21 cellular contexts compared by ENCODE assay signal in genomic region chr20:54139188-54139587, GRCh38. TPM values are rescaled to one million over a fixed set of nuclear protein-coding genes. Genes with fewer than 3 reads are reported as not detected.
A peak's percentile ranks its signal among the peaks of the same experiment; 100 is the strongest.
DNase-seq lines count a peak whose midpoint lies in the region; ATAC-seq and TF ChIP-seq lines count a peak whose summit lies in the region.
"Had no signal": no experiment of that assay in that cellular context is flagged by ENCODE, and none has a peak within 500 bp of the region (broad histone marks: within the 10 kb centered on the region; RNA-seq: fewer than 3 reads in every experiment).

No MANE protein-coding gene starts in this region.

- CTCF ChIA-PET in Calu3 (lab: Charles Lee) = interaction anchor here (0.9 to 2.0 kb wide), 2 partner anchors 10 to 16 kb away, joined by 3 to 6 read pairs; no protein-coding TSS in a partner anchor

- no peak for ATAC-seq in GM21367 (IDR thresholded peaks at IDR 0.05; ENCODE audit: unreplicated experiment)
- ATAC-seq in HG03025 (IDR thresholded peaks at IDR 0.05; ENCODE audit: low FRiP score, unreplicated experiment) = no peak
- ATAC-seq: Right ventricle myocardium inferior, T-helper 17 cell had no signal

- intact Hi-C loops in Calu3 (cut with micrococcal nuclease; ENCODE audit: unreplicated experiment) = no loop called here

- H3K27ac Mint-ChIP-seq in Calu3 (ENCODE audit: unreplicated experiment) = peak overlapping the region; percentile 88
- H3K27ac Mint-ChIP-seq: B cell; CD4-positive, CD25-positive, alpha-beta regulatory T cell; IgD-negative memory B cell; T-helper 17 cell had no signal

- no peak overlapping the region for H3K4me3 Mint-ChIP-seq in Calu3 (ENCODE audit: low read depth, unreplicated experiment)
- H3K4me3 Mint-ChIP-seq: B cell; CD4-positive, CD25-positive, alpha-beta regulatory T cell; T-helper 17 cell had no signal

- no peak for DNase-seq in Calu3
- peak; percentile 6 for DNase-seq in HCEC 1CT
- DNase-seq in SW480 (ENCODE audit: low spot score) = peak; percentile 47
- DNase-seq in glomerular visceral epithelial cell (ENCODE audit: extremely low spot score) = peak; percentile 11
- DNase-seq in pons (ENCODE audit: low spot score) = no peak
- no peak for DNase-seq in stimulated activated CD4-positive, alpha-beta T cell treated with anti-CD3 and anti-CD28 coated beads, Interleukin-4, amount 100 ng/mL, for 4 hours
- DNase-seq: Caco-2; CD4-positive, CD25-positive, alpha-beta regulatory T cell; DMS79 treated with DMSO at 0.1 percent for 48 hours; NCI-H1436; NCI-H2029 treated with DMSO at 0.1 percent for 48 hours; NCI-H2171 treated with DMSO at 0.1 percent for 48 hours; NCI-H510A; NCI-H774; T-helper 17 cell had no signal

- TF ChIP-seq CTCF in Calu3 (IDR thresholded peaks at IDR 0.05; ENCODE audit: unreplicated experiment) = no peak

- H3K9me3 Mint-ChIP-seq in Calu3 (ENCODE audit: low read depth, unreplicated experiment) = no peaks in the 10 kb centered on the region

- H3K27me3 Mint-ChIP-seq in Calu3 (ENCODE audit: unreplicated experiment) = no peaks in the 10 kb centered on the region
- H3K27me3 Mint-ChIP-seq: CD4-positive, CD25-positive, alpha-beta regulatory T cell; IgD-negative memory B cell had no signal

- H3K4me1 Mint-ChIP-seq in Calu3 (ENCODE audit: low read depth, unreplicated experiment) = peaks cover 11% of the 10 kb centered on the region
- H3K4me1 Mint-ChIP-seq: B cell; CD4-positive, CD25-positive, alpha-beta regulatory T cell; IgD-negative memory B cell; T-helper 17 cell had no signal

- H3K36me3 Mint-ChIP-seq in Calu3 (ENCODE audit: insufficient read depth, unreplicated experiment) = peaks cover 12% of the 10 kb centered on the region
- H3K36me3 Mint-ChIP-seq: CD4-positive, CD25-positive, alpha-beta regulatory T cell; IgD-negative memory B cell had no signal

- BruUV-seq in Calu3 (replicated peaks; lab: Mats Ljungman, UMichigan) = no TSS peak

RNA-seq across cellular contexts. Expression of gene CYP24A1, which starts 34.6 kb away (rescaled TPM):
- total RNA-seq in Calu3 (2022) = 393 and 665 TPM in 2 replicates
- total RNA-seq: B cell, LHCN-M2, Right ventricle myocardium inferior had no signal

Comparison
In these comparisons a context has a peak if more than half of its experiments do, and no peak if none do; other contexts are left out.
1. DNase-seq: peak in HCEC 1CT (single experiment), SW480 (single experiment) and glomerular visceral epithelial cell (single experiment); none in Calu3 (single experiment), pons (single experiment) and stimulated activated CD4-positive, alpha-beta T cell treated with anti-CD3 and anti-CD28 coated beads, Interleukin-4, amount 100 ng/mL, for 4 hours (0 of 2).